Comparison of ENCODE assay signal across 29 cellular contexts in the genomic region with DNA sequence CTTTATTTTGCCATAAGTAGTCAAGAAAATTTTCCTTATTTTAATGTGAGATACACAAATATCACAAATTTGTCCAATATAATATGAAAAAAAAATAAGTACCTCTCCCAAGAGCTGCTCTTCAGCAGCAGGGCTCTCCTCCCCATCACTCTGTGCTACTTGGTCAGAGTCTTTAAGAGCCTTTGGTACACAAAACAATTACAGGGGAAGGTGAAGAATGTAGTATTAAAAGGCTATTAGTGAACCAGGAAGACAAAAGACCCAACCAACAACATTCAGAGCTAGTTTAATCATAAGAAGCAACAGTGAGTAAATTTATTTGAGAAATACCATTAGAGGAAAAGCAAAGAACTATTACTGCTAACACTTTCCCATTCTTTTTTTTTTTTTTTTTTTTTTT.
"Had no signal": no experiment of that assay in that cellular context is flagged by ENCODE, and none has a peak within 500 bp of the region (broad histone marks: within the 10 kb centered on the region; RNA-seq: fewer than 3 reads in every experiment).

No MANE protein-coding gene starts in this region.

- H3K27me3 Mint-ChIP-seq: activated naive CD4-positive, alpha-beta T cell treated with anti-CD3 and anti-CD28 coated beads, Interleukin-2, amount 10 ng/mL, durations not matched to agents 7 days and 5 days; progenitor cell of endocrine pancreas; stimulated activated memory B cell treated with anti-CD40 and anti-IgM and Interleukin-4, amounts not matched to agents 10 μg/mL and 1 μg/mL and 100 μg/mL, for 72 hours; stimulated activated naive CD8-positive, alpha-beta T cell treated with anti-CD3 and anti-CD28 coated beads, Interleukin-15, amount 100 ng/mL, for 72 hours; type B pancreatic cell had no signal

- H3K27ac Mint-ChIP-seq: activated naive CD4-positive, alpha-beta T cell treated with anti-CD3 and anti-CD28 coated beads, Interleukin-2, amount 10 ng/mL, durations not matched to agents 7 days and 5 days; nephron; progenitor cell of endocrine pancreas; stimulated activated memory B cell treated with anti-CD40 and anti-IgM and Interleukin-4, amounts not matched to agents 10 μg/mL and 1 μg/mL and 100 μg/mL, for 72 hours; stimulated activated naive CD8-positive, alpha-beta T cell treated with anti-CD3 and anti-CD28 coated beads, Interleukin-15, amount 100 ng/mL, for 72 hours; type B pancreatic cell had no signal

- H3K4me1 ChIP-seq: breast epithelium, right lobe of liver, uterus had no signal

- H3K4me3 ChIP-seq: breast epithelium, gastroesophageal sphincter, ovary, right lobe of liver, uterus had no signal

- H3K27me3 ChIP-seq: breast epithelium, gastroesophageal sphincter, ovary, right lobe of liver, uterus had no signal

- DNase-seq: activated CD4-positive, alpha-beta T cell treated with anti-CD3 and anti-CD28 coated beads for 4 hours; activated CD4-positive, alpha-beta T cell treated with anti-CD3 and anti-CD28 coated beads, Interleukin-2, amount 50 U/mL, for 48 hours; activated CD4-positive, CD25-positive, alpha-beta regulatory T cell; activated CD8-positive, alpha-beta memory T cell treated with anti-CD3 and anti-CD28 coated beads for 24 hours; activated gamma-delta T cell; activated naive CD4-positive, alpha-beta T cell treated with anti-CD3 and anti-CD28 coated beads, Interleukin-2, amount 10 ng/mL, durations not matched to agents 7 days and 5 days; activated T-cell treated with anti-CD3 and anti-CD28 coated beads, Interleukin-2, amount 50 U/mL, for 1 hour; amygdala; central memory CD4-positive, alpha-beta T cell; dermis blood vessel endothelial cell; effector CD4-positive, alpha-beta T cell; hippocampal formation; immature natural killer cell; kidney; left colon; mesendoderm; ovary; right lobe of liver; stimulated activated CD4-positive, alpha-beta T cell treated with anti-CD3 and anti-CD28 coated beads, Interleukin-12 subunit alpha, Interleukin-12 subunit beta, amount 100 ng/mL, for 4 hours; stimulated activated CD4-positive, alpha-beta T cell treated with anti-CD3 and anti-CD28 coated beads, Interleukin-4, amount 100 ng/mL, for 24 hours; stimulated activated naive CD8-positive, alpha-beta T cell treated with anti-CD3 and anti-CD28 coated beads, Interleukin-15, amount 100 ng/mL, for 72 hours; substantia nigra; uterus had no signal

- H3K4me1 Mint-ChIP-seq: nephron had no signal

- H3K4me3 Mint-ChIP-seq: activated naive CD4-positive, alpha-beta T cell treated with anti-CD3 and anti-CD28 coated beads, Interleukin-2, amount 10 ng/mL, durations not matched to agents 7 days and 5 days; immature natural killer cell; nephron; stimulated activated memory B cell treated with anti-CD40 and anti-IgM and Interleukin-4, amounts not matched to agents 10 μg/mL and 1 μg/mL and 100 μg/mL, for 72 hours; stimulated activated naive CD8-positive, alpha-beta T cell treated with anti-CD3 and anti-CD28 coated beads, Interleukin-15, amount 100 ng/mL, for 72 hours; type B pancreatic cell had no signal

- H3K27ac ChIP-seq: breast epithelium, gastroesophageal sphincter, ovary, right lobe of liver, uterus had no signal

- H3K9me3 ChIP-seq: breast epithelium, gastroesophageal sphincter, ovary, right lobe of liver, uterus had no signal

- H3K9me3 Mint-ChIP-seq: activated naive CD4-positive, alpha-beta T cell treated with anti-CD3 and anti-CD28 coated beads, Interleukin-2, amount 10 ng/mL, durations not matched to agents 7 days and 5 days; immature natural killer cell; nephron; stimulated activated memory B cell treated with anti-CD40 and anti-IgM and Interleukin-4, amounts not matched to agents 10 μg/mL and 1 μg/mL and 100 μg/mL, for 72 hours; stimulated activated naive CD8-positive, alpha-beta T cell treated with anti-CD3 and anti-CD28 coated beads, Interleukin-15, amount 100 ng/mL, for 72 hours; type B pancreatic cell had no signal

- H3K36me3 ChIP-seq: ovary, uterus had no signal
